Comparison of ENCODE assay signal across 1 cellular context in genomic region chr7:44959433-44959951, GRCh38.
TF ChIP-seq lines count a peak whose summit lies in the region.

No MANE protein-coding gene starts in this region.

TF ChIP-seq in K562, 482 proteins besides CTCF, POLR2A, EP300 and RAD21 (continues in another document):
- no peak for TF ChIP-seq SMARCA5 (IDR thresholded peaks at IDR 0.05)
- TF ChIP-seq ZNF146 (CRISPR knock-in tag; IDR thresholded peaks at IDR 0.05; ENCODE audit: unreplicated experiment), result no peak
- no peak for TF ChIP-seq FOXK1 (CRISPR knock-in tag; IDR thresholded peaks at IDR 0.05; ENCODE audit: borderline replicate concordance)
- no peak for TF ChIP-seq WHSC1 (IDR thresholded peaks at IDR 0.05; ENCODE audit: low read length)
- TF ChIP-seq RFX1 (IDR thresholded peaks at IDR 0.05), result no peak
- TF ChIP-seq KDM2B (CRISPR knock-in tag; IDR thresholded peaks at IDR 0.05), result no peak
- peak; percentile 62 for TF ChIP-seq NFE2 (IDR thresholded peaks at IDR 0.05; ENCODE audit: low read depth)
- TF ChIP-seq NFATC3 (IDR thresholded peaks at IDR 0.05), result no peak
- no peak for TF ChIP-seq HMG20A (CRISPR knock-in tag; conservative IDR thresholded peaks at IDR 0.05)
- no peak for TF ChIP-seq TSHZ1 (CRISPR knock-in tag; IDR thresholded peaks at IDR 0.05)
- no peak for TF ChIP-seq NR4A1 (CRISPR knock-in tag; IDR thresholded peaks at IDR 0.05)
- TF ChIP-seq NR4A1 (tag; IDR thresholded peaks at IDR 0.05), result no peak
- no peak for TF ChIP-seq CREBBP (IDR thresholded peaks at IDR 0.05; ENCODE audit: low read depth, low read length)
- no peak for TF ChIP-seq ZBED1 (IDR thresholded peaks at IDR 0.05)
- peak; percentile 94 for TF ChIP-seq MAX (CRISPR knock-in tag; IDR thresholded peaks at IDR 0.05)
- no peak for TF ChIP-seq CGGBP1 (CRISPR knock-in tag; IDR thresholded peaks at IDR 0.05)
- no peak for TF ChIP-seq ZNF764 (CRISPR knock-in tag; IDR thresholded peaks at IDR 0.05; ENCODE audit: low read depth)
- TF ChIP-seq ZZZ3 (IDR thresholded peaks at IDR 0.05), result no peak
- TF ChIP-seq CUX1 (CRISPR knock-in tag; IDR thresholded peaks at IDR 0.05), result no peak
- no peak for TF ChIP-seq ZNF263 (CRISPR knock-in tag; IDR thresholded peaks at IDR 0.05; ENCODE audit: borderline replicate concordance)
- no peak for TF ChIP-seq SMAD1 (IDR thresholded peaks at IDR 0.05; ENCODE audit: low read depth, low read length, partially characterized antibody)
- no peak for TF ChIP-seq HNRNPUL1 (IDR thresholded peaks at IDR 0.05; ENCODE audit: low read length)
- TF ChIP-seq ARID3B (CRISPR knock-in tag; IDR thresholded peaks at IDR 0.05; ENCODE audit: borderline replicate concordance), result no peak
- no peak for TF ChIP-seq KAT2B (IDR thresholded peaks at IDR 0.05; ENCODE audit: low read depth, low read length)
- no peak for TF ChIP-seq FOXJ3 (CRISPR knock-in tag; IDR thresholded peaks at IDR 0.05)
- 0 out of 2 replicates have a peak, but pooled peaks have one; percentile 46 for TF ChIP-seq HDAC2 (IDR thresholded peaks at IDR 0.05)
- TF ChIP-seq ZBTB26 (CRISPR knock-in tag; IDR thresholded peaks at IDR 0.05), result no peak
- no peak for TF ChIP-seq PHF8 (IDR thresholded peaks at IDR 0.05; ENCODE audit: borderline replicate concordance, low read length)
- TF ChIP-seq MAFG (tag; conservative IDR thresholded peaks at IDR 0.05), result no peak
- TF ChIP-seq ZBTB5 (IDR thresholded peaks at IDR 0.05), result no peak
- TF ChIP-seq GATAD2B (IDR thresholded peaks at IDR 0.05; ENCODE audit: borderline replicate concordance), result no peak
- TF ChIP-seq FOS (IDR thresholded peaks at IDR 0.05; ENCODE audit: extremely low read depth, insufficient read length), result no peak
- peak; percentile 63; the same call in 1 of the 2 replicates for TF ChIP-seq FOXP4 (CRISPR knock-in tag; IDR thresholded peaks at IDR 0.05; ENCODE audit: borderline replicate concordance)
- TF ChIP-seq SOX6 (IDR thresholded peaks at IDR 0.05), result 0 out of 2 replicates have a peak, but pooled peaks have one; percentile 30
- TF ChIP-seq HIVEP1 (CRISPR knock-in tag; IDR thresholded peaks at IDR 0.05), result no peak
- TF ChIP-seq ZFX (CRISPR knock-in tag; IDR thresholded peaks at IDR 0.05), result no peak
- TF ChIP-seq EWSR1 (IDR thresholded peaks at IDR 0.05; ENCODE audit: borderline replicate concordance, low read depth, partially characterized antibody), result no peak
- no peak for TF ChIP-seq MCM2 (IDR thresholded peaks at IDR 0.05; ENCODE audit: low read depth)
- no peak for TF ChIP-seq CEBPB (tag; IDR thresholded peaks at IDR 0.05)
- TF ChIP-seq ZNF224 (CRISPR knock-in tag; IDR thresholded peaks at IDR 0.05), result no peak
- TF ChIP-seq ZKSCAN1 (IDR thresholded peaks at IDR 0.05; ENCODE audit: low read depth, low read length), result no peak
- peak; percentile 23; the same call in 1 of the 2 replicates for TF ChIP-seq EP400 (IDR thresholded peaks at IDR 0.05)
- TF ChIP-seq ARID1B (IDR thresholded peaks at IDR 0.05), result peak; percentile 39; the same call in 1 of the 2 replicates
- TF ChIP-seq ELK3 (CRISPR knock-in tag; IDR thresholded peaks at IDR 0.05), result no peak
- TF ChIP-seq DLX4 (CRISPR knock-in tag; IDR thresholded peaks at IDR 0.05), result no peak
- TF ChIP-seq ZNF511 (CRISPR knock-in tag; IDR thresholded peaks at IDR 0.05), result no peak
- TF ChIP-seq SLC30A9 (CRISPR knock-in tag; IDR thresholded peaks at IDR 0.05), result no peak
- TF ChIP-seq ZC3H4 (CRISPR knock-in tag; IDR thresholded peaks at IDR 0.05; ENCODE audit: borderline replicate concordance), result no peak
- TF ChIP-seq ZEB2 (IDR thresholded peaks at IDR 0.05), result no peak
- peak in 1 of 2 experiments; percentile 79; a peak in 2 of 4 replicates for TF ChIP-seq SRF (CRISPR knock-in tag; IDR thresholded peaks at IDR 0.05)
- no peak for TF ChIP-seq COPS2 (conservative IDR thresholded peaks at IDR 0.05)
- no peak for TF ChIP-seq TBP (optimal IDR thresholded peaks at IDR 0.05; ENCODE audit: low read depth, low read length)
- TF ChIP-seq OTX1 (CRISPR knock-in tag; IDR thresholded peaks at IDR 0.05), result no peak
- TF ChIP-seq ETV1 (tag; conservative IDR thresholded peaks at IDR 0.05; ENCODE audit: low read depth), result no peak
